8 cellular contexts compared by ENCODE assay signal in genomic region chrX:52262195-52262546, GRCh38.
A peak's percentile ranks its signal among the peaks of the same experiment; 100 is the strongest.
DNase-seq lines count a peak whose midpoint lies in the region; ATAC-seq and TF ChIP-seq lines count a peak whose summit lies in the region.

No MANE protein-coding gene starts in this region.

- H3K36me3 Mint-ChIP-seq in CD14-positive monocyte (no peaks in the 10 kb centered on the region), brain (no peaks in the 10 kb centered on the region)

- no peaks in the 10 kb centered on the region for H3K9me3 Mint-ChIP-seq in CD14-positive monocyte
- peaks cover 0 to 6% (median 0%) of the 10 kb centered on the region in 5 experiments for H3K9me3 Mint-ChIP-seq in brain

- peak overlapping the region in 5 of 7 donors; percentile 75 to 98 (median 92) for H3K27ac Mint-ChIP-seq in CD14-positive monocyte
- H3K27ac Mint-ChIP-seq in brain, result peak overlapping the region; percentile 98 to 100 (median 100)

- peak overlapping the region; percentile 60 for H3K4me3 ChIP-seq in lower lobe of right lung
- H3K4me3 ChIP-seq in upper lobe of left lung, result peak overlapping the region; percentile 30 to 59 (median 48)

- ATAC-seq in HG03135 (IDR thresholded peaks at IDR 0.05; ENCODE audit: unreplicated experiment) (peak; percentile 8), lower lobe of right lung (peak in 1 of 2 donors; percentile 47), upper lobe of left lung (ENCODE audit: low FRiP score in 2 of 2) (peak; percentile 1 to 20)

- H3K4me3 Mint-ChIP-seq in CD14-positive monocyte (peak overlapping the region; percentile 91 to 98), brain (peak overlapping the region; percentile 93 to 98 (median 94))

- intact Hi-C loops in CD14-positive monocyte (cut with micrococcal nuclease), result no loop called here
- intact Hi-C loops in lower lobe of right lung (cut with DNase I), result no loop called here

- H3K27me3 Mint-ChIP-seq in CD14-positive monocyte (ENCODE audit: low read depth in 3 of 3) (peaks cover 2 to 8% (median 6%) of the 10 kb centered on the region in 3 donors), brain (peaks cover 6% of the 10 kb centered on the region)

- WGBS in upper lobe of left lung, 2 donors, result 18 to 44% methylated on average over 7 to 19 of the region's 19 CpGs

- no peaks in the 10 kb centered on the region for H3K36me3 ChIP-seq in lower lobe of right lung
- H3K36me3 ChIP-seq in upper lobe of left lung, result no peaks in the 10 kb centered on the region

- TF ChIP-seq EP300 in upper lobe of left lung (IDR thresholded peaks at IDR 0.05), result no peak

- H3K27ac ChIP-seq in lower lobe of right lung (peak overlapping the region; percentile 81), upper lobe of left lung (peak overlapping the region; percentile 76 to 91 (median 87))

- peaks cover 8% of the 10 kb centered on the region for H3K4me1 Mint-ChIP-seq in CD14-positive monocyte
- H3K4me1 Mint-ChIP-seq in brain, result peaks cover 59% of the 10 kb centered on the region

- H3K4me1 ChIP-seq in lower lobe of right lung (no peaks in the 10 kb centered on the region), upper lobe of left lung (peaks cover 0 to 13% (median 3%) of the 10 kb centered on the region in 4 donors)

- DNase-seq in CD14-positive monocyte (ENCODE audit: low spot score), result no peak
- DNase-seq in lower lobe of right lung, result no peak
- no peak for DNase-seq in upper lobe of left lung
- DNase-seq in NCI-H524 treated with DMSO at 0.1 percent for 48 hours (lab: John Stamatoyannopoulos, UW), result no peak
- DNase-seq in cortex of kidney (lab: John Stamatoyannopoulos, UW), result no peak
- DNase-seq in CD1c-positive myeloid dendritic cell (ENCODE audit: extremely low spot score), result no peak

- TF ChIP-seq CTCF in CD14-positive monocyte (IDR thresholded peaks at IDR 0.05) (no peak), brain (conservative IDR thresholded peaks at IDR 0.05) (no peak), lower lobe of right lung (IDR thresholded peaks at IDR 0.05) (no peak), upper lobe of left lung (IDR thresholded peaks at IDR 0.05) (no peak)

- no peaks in the 10 kb centered on the region for H3K9me3 ChIP-seq in lower lobe of right lung
- no peaks in the 10 kb centered on the region for H3K9me3 ChIP-seq in upper lobe of left lung

- no peak for TF ChIP-seq POLR2A in upper lobe of left lung (IDR thresholded peaks at IDR 0.05)

- H3K27me3 ChIP-seq in lower lobe of right lung (ENCODE audit: low read depth) (no peaks in the 10 kb centered on the region), upper lobe of left lung (no peaks in the 10 kb centered on the region)
